ENCODE assay signal across 8 cellular contexts in the genomic region with DNA sequence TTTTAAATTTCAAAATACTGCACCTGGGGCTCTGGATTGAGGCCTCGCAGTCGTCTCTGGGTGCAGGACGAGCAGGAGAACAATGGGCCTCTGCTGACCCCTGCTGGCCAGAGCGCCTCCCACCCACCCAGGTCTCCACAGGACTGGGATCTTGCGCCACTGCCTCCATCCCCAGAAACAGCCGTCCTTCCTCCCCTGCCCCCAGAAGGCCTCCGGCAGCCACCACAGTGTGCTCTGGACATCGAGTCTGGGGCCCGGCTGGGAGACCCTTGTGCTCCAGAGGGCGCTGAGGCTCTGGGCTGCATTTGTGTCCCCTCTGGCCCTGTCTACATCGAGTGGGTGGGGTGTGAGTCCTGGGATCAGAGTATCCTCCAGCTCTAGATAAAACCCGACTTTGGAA. TPM values are rescaled to one million over a fixed set of nuclear protein-coding genes. Genes with fewer than 3 reads are reported as not detected.
A peak's percentile ranks its signal among the peaks of the same experiment; 100 is the strongest.
DNase-seq lines count a peak whose midpoint lies in the region; ATAC-seq and TF ChIP-seq lines count a peak whose summit lies in the region.

No MANE protein-coding gene starts in this region.

- DNase-seq in CD14-positive monocyte (ENCODE audit: low spot score) (peak; percentile 76), H9 (peak; percentile 93), NCI-H526 (lab: John Stamatoyannopoulos, UW) (peak; percentile 41 to 81), ecto neural progenitor cell (ENCODE audit: low spot score) (peak; percentile 89), medulla oblongata (ENCODE audit: extremely low spot score) (peak; percentile 90)
- DNase-seq in activated CD4-positive, alpha-beta memory T cell treated with anti-CD3 and anti-CD28 coated beads, Interleukin-2, amount 10 ng/mL, durations not matched to agents 7 days and 5 days = peak; percentile 85
- peak; percentile 60 for DNase-seq in stimulated activated CD8-positive, alpha-beta memory T cell treated with anti-CD3 and anti-CD28 coated beads, Interleukin-12 subunit alpha, Interleukin-12 subunit beta, amount 100 ng/mL, for 4 hours (ENCODE audit: low read depth)

- no peak overlapping the region for H2BK15ac ChIP-seq in H9 (ENCODE audit: low read depth, low read length)

- H3K4me3 Mint-ChIP-seq in CD14-positive monocyte (no peak overlapping the region), H9 (no peak overlapping the region)
- no peak overlapping the region for H3K4me3 Mint-ChIP-seq in activated CD4-positive, alpha-beta memory T cell treated with anti-CD3 and anti-CD28 coated beads, Interleukin-2, amount 10 ng/mL, durations not matched to agents 7 days and 5 days

- H4K5ac ChIP-seq in H9 (ENCODE audit: insufficient read length, low read depth, low read length) = no peak overlapping the region

- H2BK120ac ChIP-seq in H9 (ENCODE audit: low read depth, low read length, poor library complexity, severe bottlenecking) = no peak overlapping the region

- no peaks in the 10 kb centered on the region for H3K9me3 Mint-ChIP-seq in CD14-positive monocyte
- H3K9me3 Mint-ChIP-seq in H9 = peaks cover 0 to 3% of the 10 kb centered on the region in 2 experiments; a peak in 2 of 5 replicates
- H3K9me3 Mint-ChIP-seq in activated CD4-positive, alpha-beta memory T cell treated with anti-CD3 and anti-CD28 coated beads, Interleukin-2, amount 10 ng/mL, durations not matched to agents 7 days and 5 days = no peaks in the 10 kb centered on the region

- H3K79me1 ChIP-seq in H9 (ENCODE audit: insufficient read depth, low read depth, low read length, poor library complexity, severe bottlenecking) = no peaks in the 10 kb centered on the region

- CTCF ChIA-PET in activated CD4-positive, alpha-beta memory T cell treated with anti-CD3 and anti-CD28 coated beads, Interleukin-2, amount 10 ng/mL, durations not matched to agents 7 days and 5 days (lab: Charles Lee) = interaction anchor here (0.7 to 5.4 kb wide), 24 partner anchors 11 to 331 kb away, joined by 3 to 97 read pairs (median 4); a partner anchor contains a TSS

- H3K27me3 Mint-ChIP-seq in CD14-positive monocyte (ENCODE audit: low read depth in 3 of 3) (peaks cover 0 to 2% (median 1%) of the 10 kb centered on the region in 3 donors), H9 (ENCODE audit: low read depth) (peaks cover 6% of the 10 kb centered on the region)
- peaks cover 14% of the 10 kb centered on the region for H3K27me3 Mint-ChIP-seq in activated CD4-positive, alpha-beta memory T cell treated with anti-CD3 and anti-CD28 coated beads, Interleukin-2, amount 10 ng/mL, durations not matched to agents 7 days and 5 days

- WGBS in H9 (ENCODE audit: extremely low coverage, insufficient read length, low lambda C conversion rate) = no CpG with 5 or more reads among the region's 12 CpGs

- no peaks in the 10 kb centered on the region for H3K27me3 ChIP-seq in H9 (ENCODE audit: insufficient read depth, low read length)

- no peak overlapping the region for H3K27ac ChIP-seq in H9 (ENCODE audit: insufficient read length, low read depth, low read length)

- no peak overlapping the region for H3K18ac ChIP-seq in H9 (ENCODE audit: insufficient read length, low read depth, low read length)

- no peak overlapping the region for H3K56ac ChIP-seq in H9 (ENCODE audit: insufficient read length, low read depth, low read length)

- no peaks in the 10 kb centered on the region for H3K9me3 ChIP-seq in H9 (ENCODE audit: control insufficient read depth, low read depth, low read length)

- H3K36me3 Mint-ChIP-seq in CD14-positive monocyte (no peaks in the 10 kb centered on the region), H9 (ENCODE audit: insufficient read depth in 1 of 3, low read depth in 3 of 3) (no peaks in the 10 kb centered on the region; a peak in 2 of 7 replicates)
- H3K36me3 Mint-ChIP-seq in activated CD4-positive, alpha-beta memory T cell treated with anti-CD3 and anti-CD28 coated beads, Interleukin-2, amount 10 ng/mL, durations not matched to agents 7 days and 5 days (ENCODE audit: low read depth) = no peaks in the 10 kb centered on the region

- H3K4me2 ChIP-seq in H9 (ENCODE audit: insufficient read depth, insufficient read length, low read length) = no peak overlapping the region

- ATAC-seq in HG02798 (IDR thresholded peaks at IDR 0.05; ENCODE audit: poor library complexity, unreplicated experiment) = no peak

- no peak overlapping the region for H4K91ac ChIP-seq in H9 (ENCODE audit: insufficient read length, low read depth, low read length)

- no peak overlapping the region for H3K27ac Mint-ChIP-seq in CD14-positive monocyte
- no peak overlapping the region for H3K27ac Mint-ChIP-seq in H9
- H3K27ac Mint-ChIP-seq in activated CD4-positive, alpha-beta memory T cell treated with anti-CD3 and anti-CD28 coated beads, Interleukin-2, amount 10 ng/mL, durations not matched to agents 7 days and 5 days = no peak overlapping the region

- no peak overlapping the region for H4K8ac ChIP-seq in H9 (replicated peaks; ENCODE audit: insufficient read length, low read depth, low read length)

- POLR2A ChIA-PET in activated CD4-positive, alpha-beta memory T cell treated with anti-CD3 and anti-CD28 coated beads, Interleukin-2, amount 10 ng/mL, durations not matched to agents 7 days and 5 days (lab: Charles Lee) = no interaction called here

- H3K14ac ChIP-seq in H9 (ENCODE audit: insufficient read depth, low read length) = no peak overlapping the region

- no peak overlapping the region for H2BK5ac ChIP-seq in H9 (ENCODE audit: insufficient read length, low read length)

- no peak overlapping the region for H2AFZ ChIP-seq in H9 (ENCODE audit: low read length)

- H2BK20ac ChIP-seq in H9 (ENCODE audit: low read depth, low read length, poor library complexity, severe bottlenecking) = no peak overlapping the region

- H2AK5ac ChIP-seq in H9 (ENCODE audit: insufficient read length, low read length) = no peak overlapping the region

- H3K79me2 ChIP-seq in H9 (ENCODE audit: insufficient read depth, low read length) = no peaks in the 10 kb centered on the region

- H3T11ph ChIP-seq in H9 (ENCODE audit: low read length) = no peak overlapping the region

- H3K4me1 Mint-ChIP-seq in CD14-positive monocyte (peaks cover 2% of the 10 kb centered on the region), H9 (peaks cover 19 to 27% of the 10 kb centered on the region in 2 experiments)
- H3K4me1 Mint-ChIP-seq in activated CD4-positive, alpha-beta memory T cell treated with anti-CD3 and anti-CD28 coated beads, Interleukin-2, amount 10 ng/mL, durations not matched to agents 7 days and 5 days = peaks cover 2% of the 10 kb centered on the region

- TF ChIP-seq CTCF in CD14-positive monocyte (IDR thresholded peaks at IDR 0.05) (peak; percentile 83), H9 (conservative IDR thresholded peaks at IDR 0.05) (peak; percentile 93)

- H3K9ac ChIP-seq in H9 (ENCODE audit: extremely low read depth, insufficient read length, low read length) = no peak overlapping the region

- no peaks in the 10 kb centered on the region for H3K4me1 ChIP-seq in H9 (ENCODE audit: insufficient read depth, low read length)

- intact Hi-C loops in CD14-positive monocyte (cut with micrococcal nuclease) = loop anchor here (2.0 to 5.0 kb wide), 4 partner anchors 109 to 284 kb away; a partner anchor contains a TSS

- no peaks in the 10 kb centered on the region for H4K20me1 ChIP-seq in H9 (ENCODE audit: control insufficient read depth, insufficient read depth, insufficient read length)

- no peak overlapping the region for H3K4ac ChIP-seq in H9 (ENCODE audit: low read depth, low read length)

- no peaks in the 10 kb centered on the region for H3K23me2 ChIP-seq in H9 (ENCODE audit: insufficient read length, low read depth, low read length, poor library complexity, severe bottlenecking)

- no peak overlapping the region for H3K23ac ChIP-seq in H9 (ENCODE audit: insufficient read length, low read depth, low read length)

- no peak overlapping the region for H2BK12ac ChIP-seq in H9 (ENCODE audit: insufficient read length, low read depth, low read length)

RNA-seq across cellular contexts. Expression of a gene that starts 6.7 kb away (rescaled TPM):
- polyA plus RNA-seq in CD14-positive monocyte = not detected
- total RNA-seq in H9 (2021) = 2.2 and 3.2 TPM in 2 replicates
- not detected for total RNA-seq in activated CD4-positive, alpha-beta memory T cell treated with anti-CD3 and anti-CD28 coated beads, Interleukin-2, amount 10 ng/mL, durations not matched to agents 7 days and 5 days

RNA-seq across cellular contexts. Expression of a gene that starts 23.3 kb away (rescaled TPM):
- polyA plus RNA-seq in CD14-positive monocyte = 1 to 10 TPM; 2.4 to 2.5 TPM
- 0.13 and 0.35 TPM in 2 replicates for total RNA-seq in H9 (2021)
- 10 to 100 TPM; 27.7 to 30.9 TPM for total RNA-seq in activated CD4-positive, alpha-beta memory T cell treated with anti-CD3 and anti-CD28 coated beads, Interleukin-2, amount 10 ng/mL, durations not matched to agents 7 days and 5 days

RNA-seq across cellular contexts. Expression of a gene that starts 58.4 kb away (rescaled TPM):
- 100 to 1,000 TPM in 1 of 2 donors, 10 to 100 TPM in 1; 88.0 to 123 TPM for polyA plus RNA-seq in CD14-positive monocyte
- 43.8 and 45.6 TPM in 2 replicates for total RNA-seq in H9 (2021)
- 10 to 100 TPM; 35.4 to 35.7 TPM for total RNA-seq in activated CD4-positive, alpha-beta memory T cell treated with anti-CD3 and anti-CD28 coated beads, Interleukin-2, amount 10 ng/mL, durations not matched to agents 7 days and 5 days

Comparison
In these comparisons a context has a peak if more than half of its experiments do, and no peak if none do; other contexts are left out.
1. RNA of a gene that starts 23.3 kb away (total RNA-seq): 27.7 to 30.9 TPM in activated CD4-positive, alpha-beta memory T cell treated with anti-CD3 and anti-CD28 coated beads, Interleukin-2, amount 10 ng/mL, durations not matched to agents 7 days and 5 days; 0.13 to 0.35 TPM in H9; every median in the first group is over 10 times any median in the second.
2. Peak in every context shown above with its lines, with median percentiles within 50 percentile points of each other: DNase-seq.